Comparison of ENCODE assay signal across 34 cellular contexts in the genomic region with DNA sequence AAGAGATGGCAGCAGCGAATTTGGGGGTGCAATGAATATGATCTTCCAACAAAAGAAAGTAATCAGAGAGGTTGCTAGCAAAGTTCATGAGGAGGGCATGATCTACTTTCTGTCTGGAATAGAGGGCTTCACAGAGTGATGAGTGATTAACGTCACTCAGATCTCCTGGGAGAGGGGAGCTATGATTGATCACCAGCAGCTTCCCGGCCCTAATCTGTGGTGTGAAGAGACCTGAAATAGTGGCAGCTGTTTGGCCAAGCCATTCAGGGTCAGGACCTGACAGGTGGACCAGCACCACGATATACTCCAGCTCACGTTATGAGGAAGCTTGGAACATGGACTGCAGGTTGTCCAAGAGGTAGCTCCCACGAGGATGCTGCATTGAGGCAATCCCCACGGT.
"Had no signal": no experiment of that assay in that cellular context is flagged by ENCODE, and none has a peak within 500 bp of the region (broad histone marks: within the 10 kb centered on the region; RNA-seq: fewer than 3 reads in every experiment).

No MANE protein-coding gene starts in this region.

- H3K36me3 Mint-ChIP-seq: activated CD4-positive, alpha-beta memory T cell treated with anti-CD3 and anti-CD28 coated beads for 36 hours; activated CD8-positive, alpha-beta memory T cell treated with anti-CD3 and anti-CD28 coated beads, Interleukin-2, amount 10 ng/mL, durations not matched to agents 7 days and 5 days; activated naive CD4-positive, alpha-beta T cell treated with anti-CD3 and anti-CD28 coated beads, Interleukin-2, amount 10 ng/mL, durations not matched to agents 7 days and 5 days; activated naive CD4-positive, alpha-beta T cell treated with anti-CD3 and anti-CD28 coated beads, Interleukin-2, amount 50 U/mL, for 72 hours; activated naive CD8-positive, alpha-beta T cell treated with anti-CD3 and anti-CD28 coated beads, Interleukin-2, amount 10 ng/mL, durations not matched to agents 7 days and 5 days had no signal

- H3K36me3 ChIP-seq: brain microvascular endothelial cell, esophagus muscularis mucosa, gastrocnemius medialis, heart left ventricle had no signal

- H3K4me1 Mint-ChIP-seq: activated CD4-positive, alpha-beta T cell treated with anti-CD3 and anti-CD28 coated beads for 36 hours; activated CD4-positive, alpha-beta T cell treated with anti-CD3 and anti-CD28 coated beads, Interleukin-2, amount 10 ng/mL, durations not matched to agents 24 days and 14 days; activated naive CD4-positive, alpha-beta T cell treated with anti-CD3 and anti-CD28 coated beads, Interleukin-2, amount 10 ng/mL, durations not matched to agents 7 days and 5 days; T-helper 17 cell had no signal

- H3K9me3 Mint-ChIP-seq: activated CD4-positive, alpha-beta memory T cell treated with anti-CD3 and anti-CD28 coated beads for 36 hours; activated CD4-positive, alpha-beta T cell treated with anti-CD3 and anti-CD28 coated beads, Interleukin-2, amount 10 ng/mL, durations not matched to agents 24 days and 14 days; activated naive CD4-positive, alpha-beta T cell treated with anti-CD3 and anti-CD28 coated beads, Interleukin-2, amount 10 ng/mL, durations not matched to agents 7 days and 5 days; activated naive CD4-positive, alpha-beta T cell treated with anti-CD3 and anti-CD28 coated beads, Interleukin-2, amount 50 U/mL, for 72 hours; activated naive CD8-positive, alpha-beta T cell treated with anti-CD3 and anti-CD28 coated beads, Interleukin-2, amount 10 ng/mL, durations not matched to agents 7 days and 5 days; activated T-helper 1 cell treated with anti-CD3 and anti-CD28 coated beads, Interleukin-12 subunit alpha, Interleukin-12 subunit beta, Interleukin-2, Interleukin-4 antibody, amounts not matched to agents 30 ng/mL and 10 ng/mL and 1 ng/mL, durations not matched to agents 14 hours and 24 hours and 36 hours; activated T-helper 2 cell treated with anti-CD3 and anti-CD28 coated beads, Interferon-gamma antibody, Interleukin-2, Interleukin-4, amounts not matched to agents 10 μg/mL and 5 μg/mL and 100 μg/mL, durations not matched to agents 14 hours and 24 hours and 36 hours; effector memory CD8-positive, alpha-beta T cell; T-helper 2 cell treated with Interferon-gamma antibody and Interleukin-4, amounts not matched to agents 5 μg/mL and 100 μg/mL, for 36 hours had no signal

- H3K4me3 ChIP-seq: esophagus muscularis mucosa, gastrocnemius medialis, heart left ventricle had no signal

- H3K27ac Mint-ChIP-seq: activated CD4-positive, alpha-beta memory T cell treated with anti-CD3 and anti-CD28 coated beads for 36 hours; activated CD4-positive, alpha-beta T cell treated with anti-CD3 and anti-CD28 coated beads for 36 hours; activated CD4-positive, alpha-beta T cell treated with anti-CD3 and anti-CD28 coated beads, Interleukin-2, amount 10 ng/mL, durations not matched to agents 24 days and 14 days; activated CD8-positive, alpha-beta memory T cell treated with anti-CD3 and anti-CD28 coated beads, Interleukin-2, amount 10 ng/mL, durations not matched to agents 7 days and 5 days; activated CD8-positive, alpha-beta T cell treated with anti-CD3 and anti-CD28 coated beads, Interleukin-2, amount 10 ng/mL, durations not matched to agents 7 days and 5 days; activated naive CD4-positive, alpha-beta T cell treated with anti-CD3 and anti-CD28 coated beads, Interleukin-2, amount 10 ng/mL, durations not matched to agents 7 days and 5 days; activated naive CD4-positive, alpha-beta T cell treated with anti-CD3 and anti-CD28 coated beads, Interleukin-2, amount 50 U/mL, for 72 hours; activated naive CD8-positive, alpha-beta T cell treated with anti-CD3 and anti-CD28 coated beads, Interleukin-2, amount 10 ng/mL, durations not matched to agents 7 days and 5 days; activated T-helper 2 cell treated with anti-CD3 and anti-CD28 coated beads, Interferon-gamma antibody, Interleukin-2, Interleukin-4, amounts not matched to agents 10 μg/mL and 5 μg/mL and 100 μg/mL, durations not matched to agents 14 hours and 24 hours and 36 hours; effector memory CD8-positive, alpha-beta T cell; T-helper 17 cell; T-helper 2 cell treated with Interferon-gamma antibody and Interleukin-4, amounts not matched to agents 5 μg/mL and 100 μg/mL, for 36 hours had no signal

- H3K4me3 Mint-ChIP-seq: activated CD4-positive, alpha-beta memory T cell treated with anti-CD3 and anti-CD28 coated beads for 36 hours; activated CD4-positive, alpha-beta T cell treated with anti-CD3 and anti-CD28 coated beads for 36 hours; activated CD4-positive, alpha-beta T cell treated with anti-CD3 and anti-CD28 coated beads, Interleukin-2, amount 10 ng/mL, durations not matched to agents 24 days and 14 days; activated CD8-positive, alpha-beta memory T cell treated with anti-CD3 and anti-CD28 coated beads, Interleukin-2, amount 10 ng/mL, durations not matched to agents 7 days and 5 days; activated CD8-positive, alpha-beta T cell treated with anti-CD3 and anti-CD28 coated beads, Interleukin-2, amount 10 ng/mL, durations not matched to agents 7 days and 5 days; activated naive CD4-positive, alpha-beta T cell treated with anti-CD3 and anti-CD28 coated beads, Interleukin-2, amount 10 ng/mL, durations not matched to agents 7 days and 5 days; activated naive CD8-positive, alpha-beta T cell treated with anti-CD3 and anti-CD28 coated beads, Interleukin-2, amount 10 ng/mL, durations not matched to agents 7 days and 5 days; activated T-helper 1 cell treated with anti-CD3 and anti-CD28 coated beads, Interleukin-12 subunit alpha, Interleukin-12 subunit beta, Interleukin-2, Interleukin-4 antibody, amounts not matched to agents 30 ng/mL and 10 ng/mL and 1 ng/mL, durations not matched to agents 14 hours and 24 hours and 36 hours; effector memory CD8-positive, alpha-beta T cell; T-helper 2 cell treated with Interferon-gamma antibody and Interleukin-4, amounts not matched to agents 5 μg/mL and 100 μg/mL, for 36 hours had no signal

- H3K27me3 ChIP-seq: gastrocnemius medialis had no signal

- DNase-seq: activated CD4-positive, alpha-beta memory T cell treated with anti-CD3 and anti-CD28 coated beads for 36 hours; activated CD4-positive, alpha-beta T cell treated with anti-CD3 and anti-CD28 coated beads for 36 hours; activated CD4-positive, alpha-beta T cell treated with anti-CD3 and anti-CD28 coated beads, Interleukin-2, amount 10 ng/mL, durations not matched to agents 24 days and 14 days; activated CD4-positive, CD25-positive, alpha-beta regulatory T cell; activated CD4-positive, CD25-positive, alpha-beta regulatory T cell treated with anti-CD3 and anti-CD28 coated beads, Interleukin-2, amount 50 U/mL, for 72 hours; activated CD8-positive, alpha-beta memory T cell treated with anti-CD3 and anti-CD28 coated beads, Interleukin-2, amount 10 ng/mL, durations not matched to agents 7 days and 5 days; activated CD8-positive, alpha-beta memory T cell treated with anti-CD3 and anti-CD28 coated beads, Interleukin-2, amount 50 U/mL, for 4 hours; activated CD8-positive, alpha-beta T cell treated with anti-CD3 and anti-CD28 coated beads, Interleukin-2, amount 10 ng/mL, durations not matched to agents 7 days and 5 days; activated effector memory CD4-positive, alpha-beta T cell treated with anti-CD3 and anti-CD28 coated beads, Interleukin-2, amount 50 U/mL, for 16 hours; activated naive CD4-positive, alpha-beta T cell; activated naive CD4-positive, alpha-beta T cell treated with anti-CD3 and anti-CD28 coated beads, Interleukin-2, amount 10 ng/mL, durations not matched to agents 7 days and 5 days; activated naive CD8-positive, alpha-beta T cell treated with anti-CD3 and anti-CD28 coated beads, Interleukin-2, amount 10 ng/mL, durations not matched to agents 7 days and 5 days; activated T-cell treated with anti-CD3 and anti-CD28 coated beads, Interleukin-2, amount 50 U/mL, for 1 hour; activated T-cell treated with anti-CD3 and anti-CD28 coated beads, Interleukin-2, amount 50 U/mL, for 48 hours; brain microvascular endothelial cell; caudate nucleus; cortex of kidney; dermis blood vessel endothelial cell; effector CD4-positive, alpha-beta T cell; effector memory CD8-positive, alpha-beta T cell; erythroblast; foreskin keratinocyte; gastrocnemius medialis; glutamatergic neuron; heart left ventricle; T-helper 17 cell; T1000 had no signal

- ATAC-seq: activated CD4-positive, alpha-beta T cell treated with anti-CD3 and anti-CD28 coated beads for 36 hours; activated CD8-positive, alpha-beta memory T cell treated with anti-CD3 and anti-CD28 coated beads, Interleukin-2, amount 10 ng/mL, durations not matched to agents 7 days and 5 days; activated CD8-positive, alpha-beta T cell treated with anti-CD3 and anti-CD28 coated beads, Interleukin-2, amount 10 ng/mL, durations not matched to agents 7 days and 5 days; activated naive CD4-positive, alpha-beta T cell treated with anti-CD3 and anti-CD28 coated beads, Interleukin-2, amount 50 U/mL, for 72 hours; effector memory CD8-positive, alpha-beta T cell; foreskin keratinocyte; gastrocnemius medialis; heart left ventricle; T-helper 17 cell had no signal

- FAIRE-seq: astrocyte, colon had no signal
